21 cellular contexts compared by ENCODE assay signal in the genomic region with DNA sequence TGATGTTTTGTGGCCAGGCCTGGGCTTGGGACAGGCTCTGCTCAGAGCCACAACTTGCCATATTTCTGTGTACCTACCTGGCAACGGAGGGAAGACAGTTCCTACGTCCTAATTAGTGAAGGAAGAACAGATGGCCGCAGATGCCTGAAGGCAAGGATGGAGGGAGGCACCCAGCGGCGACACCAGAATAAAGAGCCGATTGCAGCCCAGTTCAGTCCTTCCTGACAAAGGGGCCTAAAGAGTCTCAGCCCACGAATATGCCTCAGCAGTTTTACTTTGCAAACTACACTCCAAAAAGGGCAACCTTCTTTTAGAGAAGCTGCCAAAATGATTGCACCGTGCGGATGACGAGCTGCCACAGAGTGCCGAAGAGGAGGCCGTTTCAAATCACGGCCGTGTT.
DNase-seq lines count a peak whose midpoint lies in the region; FAIRE-seq and TF ChIP-seq lines count a peak whose summit lies in the region.
"Had no signal": no experiment of that assay in that cellular context is flagged by ENCODE, and none has a peak within 500 bp of the region (broad histone marks: within the 10 kb centered on the region; RNA-seq: fewer than 3 reads in every experiment).

No MANE protein-coding gene starts in this region.

- no peak for FAIRE-seq in D721Med (lab: Jason Lieb, UNC)
- FAIRE-seq: A549, GM12892 had no signal

- H3K9me3 Mint-ChIP-seq in chondrocyte (ENCODE audit: low read depth), result peaks cover 49% of the 10 kb centered on the region
- H3K9me3 Mint-ChIP-seq: CD4-positive, alpha-beta T cell; T-cell had no signal

- no peak for TF ChIP-seq CTCF in chondrocyte (IDR thresholded peaks at IDR 0.05)
- no peak for TF ChIP-seq CTCF in D721Med (IDR thresholded peaks at IDR 0.05; ENCODE audit: insufficient read depth, missing control alignments)

- H3K4me3 Mint-ChIP-seq in chondrocyte (ENCODE audit: unreplicated experiment), result no peak overlapping the region
- H3K4me3 Mint-ChIP-seq: CD4-positive, alpha-beta T cell; T-cell had no signal

- no peaks in the 10 kb centered on the region for H3K4me1 Mint-ChIP-seq in chondrocyte (ENCODE audit: low read depth)
- H3K4me1 Mint-ChIP-seq: T-cell had no signal

- no peaks in the 10 kb centered on the region for H3K27me3 Mint-ChIP-seq in chondrocyte (ENCODE audit: low read depth)

- DNase-seq in ELF-1 (ENCODE audit: low read depth, low spot score) (peak; percentile 41), NCI-H2171 treated with DMSO at 0.1 percent for 48 hours (lab: John Stamatoyannopoulos, UW) (peak; percentile 62), chondrocyte (ENCODE audit: low spot score) (peak; percentile 25), retina (peak; percentile 53), NCI-H510A treated with DMSO at 0.1 percent for 48 hours (lab: John Stamatoyannopoulos, UW) (no peak), D721Med (ENCODE audit: insufficient read length, low spot score) (no peak), NCI-H1092 (lab: John Stamatoyannopoulos, UW) (no peak)
- DNase-seq: AML-193; CD4-positive, alpha-beta T cell; COR-L47; NCI-H1092 treated with DMSO at 0.1 percent for 48 hours; NCI-H146; NCI-H1930; NCI-H2107; NCI-H446 treated with DMSO at 0.1 percent for 48 hours; NCI-H748 treated with DMSO at 0.1 percent for 48 hours; NK-92 treated with Interleukin-12 subunit alpha and Interleukin-12 subunit beta, amount 100 ng/mL, for 24 hours; PC-9; T-cell had no signal

- H3K36me3 Mint-ChIP-seq in chondrocyte (ENCODE audit: low read depth), result no peaks in the 10 kb centered on the region
- H3K36me3 Mint-ChIP-seq: T-cell had no signal

- no peak overlapping the region for H3K27ac Mint-ChIP-seq in chondrocyte (ENCODE audit: unreplicated experiment)
- H3K27ac Mint-ChIP-seq: CD4-positive, alpha-beta T cell; T-cell had no signal

Comparison
In these comparisons a context has a peak if more than half of its experiments do, and no peak if none do; other contexts are left out.
1. DNase-seq: peak in ELF-1 (single experiment), NCI-H2171 treated with DMSO at 0.1 percent for 48 hours (single experiment), chondrocyte (single experiment) and retina (single experiment); none in NCI-H510A treated with DMSO at 0.1 percent for 48 hours (single experiment), D721Med (single experiment) and NCI-H1092 (single experiment).